In the genomic region with DNA sequence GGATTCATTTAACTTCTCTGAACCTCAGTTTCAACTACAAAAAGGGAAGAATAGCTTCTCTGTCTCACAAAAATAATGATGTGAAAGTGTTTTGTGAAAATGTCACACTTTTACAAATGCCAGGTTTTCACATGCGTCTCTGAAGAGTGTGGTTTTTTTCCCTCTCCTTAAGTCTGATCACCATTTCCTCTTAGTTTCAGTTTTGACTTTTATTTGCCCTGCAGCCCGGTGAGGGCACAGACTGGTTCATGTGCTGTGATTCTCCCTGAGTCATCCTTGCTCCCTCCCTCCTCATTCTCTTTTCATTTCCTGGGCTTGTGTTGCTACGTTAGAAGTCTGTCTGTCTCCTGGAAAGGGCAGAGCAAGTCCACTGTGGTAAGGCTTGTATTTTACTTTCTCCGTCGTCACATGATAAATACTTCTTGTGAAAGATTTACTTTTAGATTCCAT, we compare ENCODE assay signal across 8 cellular contexts.
A peak's percentile ranks its signal among the peaks of the same experiment; 100 is the strongest.
DNase-seq lines count a peak whose midpoint lies in the region; ATAC-seq and TF ChIP-seq lines count a peak whose summit lies in the region.

No MANE protein-coding gene starts in this region.

- H3K4me1 ChIP-seq in neural progenitor cell (no peaks in the 10 kb centered on the region), transverse colon (peaks cover 0 to 27% (median 15%) of the 10 kb centered on the region in 4 donors)

- H3K27ac ChIP-seq in neural progenitor cell (no peak overlapping the region), transverse colon (peak overlapping the region; percentile 77 to 83 (median 82))

- H3K27ac Mint-ChIP-seq in neural progenitor cell, result peak overlapping the region; percentile 12

- peak overlapping the region; percentile 0 for H3K9ac ChIP-seq in neural progenitor cell

- WGBS in transverse colon (ENCODE audit: low coverage in 1 of 2), 2 donors, result 8% methylated on average over 5 of the region's 5 CpGs

- intact Hi-C loops in transverse colon (cut with DNase I; ENCODE audit: low total_unique reads), result no loop called here

- no peak overlapping the region for H3K4me2 ChIP-seq in neural progenitor cell

- no peak for TF ChIP-seq CTCF in fibroblast of villous mesenchyme (IDR thresholded peaks at IDR 0.05; ENCODE audit: insufficient read depth, low read depth, low read length)
- no peak for TF ChIP-seq CTCF in neural progenitor cell (IDR thresholded peaks at IDR 0.05)
- TF ChIP-seq CTCF in transverse colon (IDR thresholded peaks at IDR 0.05), result no peak

- H3K9me3 ChIP-seq in neural progenitor cell (ENCODE audit: low read depth) (no peaks in the 10 kb centered on the region), transverse colon (no peaks in the 10 kb centered on the region)

- H3K4me3 ChIP-seq in GM08714 (ENCODE audit: low read length) (peak overlapping the region; percentile 65), fibroblast of villous mesenchyme (ENCODE audit: low read depth, low read length) (peak overlapping the region; percentile 48), neural progenitor cell (no peak overlapping the region), transverse colon (peak overlapping the region in 3 of 4 donors; percentile 3 to 39 (median 9))

- no peaks in the 10 kb centered on the region for H3F3A ChIP-seq in neural progenitor cell (ENCODE audit: low read depth)

- H3K9me3 Mint-ChIP-seq in activated T-cell treated with anti-CD3 and anti-CD28 coated beads, Interleukin-2, amount 50 U/mL, for 4 hours, result no peaks in the 10 kb centered on the region
- no peaks in the 10 kb centered on the region for H3K9me3 Mint-ChIP-seq in neural progenitor cell

- TF ChIP-seq POLR2A in transverse colon (IDR thresholded peaks at IDR 0.05), result peak; percentile 37

- H3K36me3 Mint-ChIP-seq in activated T-cell treated with anti-CD3 and anti-CD28 coated beads, Interleukin-2, amount 50 U/mL, for 4 hours (ENCODE audit: insufficient read depth), result peaks cover 2% of the 10 kb centered on the region
- peaks cover 14% of the 10 kb centered on the region for H3K36me3 Mint-ChIP-seq in neural progenitor cell

- in situ Hi-C loops in transverse colon (cut with MboI; ENCODE audit: low pct_ligation_motif_present in 1 of 4, low pct_unique_long_range_greater_than_20kb in 1 of 4, low sequenced_read_pairs in 3 of 4), result no loop called here

- TF ChIP-seq EP300 in transverse colon (IDR thresholded peaks at IDR 0.05; ENCODE audit: low read depth), result no peak

- peaks cover 15% of the 10 kb centered on the region for H3K4me1 Mint-ChIP-seq in activated T-cell treated with anti-CD3 and anti-CD28 coated beads, Interleukin-2, amount 50 U/mL, for 4 hours (ENCODE audit: low read depth)
- H3K4me1 Mint-ChIP-seq in neural progenitor cell, result peaks cover 6% of the 10 kb centered on the region

- peak; percentile 76 for DNase-seq in NCI-H2029 treated with DMSO at 0.1 percent for 48 hours (lab: John Stamatoyannopoulos, UW)
- DNase-seq in activated T-cell treated with anti-CD3 and anti-CD28 coated beads, Interleukin-2, amount 50 U/mL, for 4 hours, result peak; percentile 23
- DNase-seq in fibroblast of villous mesenchyme (ENCODE audit: low read depth), result peak; percentile 97
- no peak for DNase-seq in neural progenitor cell (ENCODE audit: low spot score)
- peak; percentile 54 for DNase-seq in transverse colon
- no peak for DNase-seq in NCI-H1417 treated with DMSO at 0.1 percent for 48 hours (lab: John Stamatoyannopoulos, UW)

- H3K27me3 ChIP-seq in neural progenitor cell (no peaks in the 10 kb centered on the region), transverse colon (no peaks in the 10 kb centered on the region)

- H3K79me2 ChIP-seq in neural progenitor cell (ENCODE audit: low read depth), result no peaks in the 10 kb centered on the region

- peak; percentile 70 for ATAC-seq in HG02610 (IDR thresholded peaks at IDR 0.05; ENCODE audit: unreplicated experiment)
- ATAC-seq in activated T-cell treated with anti-CD3 and anti-CD28 coated beads, Interleukin-2, amount 50 U/mL, for 4 hours, result peak; percentile 97 to 98

- H3K4me3 Mint-ChIP-seq in activated T-cell treated with anti-CD3 and anti-CD28 coated beads, Interleukin-2, amount 50 U/mL, for 4 hours, result peak overlapping the region; percentile 51
- no peak overlapping the region for H3K4me3 Mint-ChIP-seq in neural progenitor cell

- H2AFZ ChIP-seq in neural progenitor cell (replicated peaks), result no peak overlapping the region

- H3K27me3 Mint-ChIP-seq in activated T-cell treated with anti-CD3 and anti-CD28 coated beads, Interleukin-2, amount 50 U/mL, for 4 hours (ENCODE audit: low read depth), result no peaks in the 10 kb centered on the region
- H3K27me3 Mint-ChIP-seq in neural progenitor cell (ENCODE audit: insufficient read depth, low read depth), result peaks cover 2% of the 10 kb centered on the region

- no peaks in the 10 kb centered on the region for H3K36me3 ChIP-seq in neural progenitor cell
- no peaks in the 10 kb centered on the region for H3K36me3 ChIP-seq in transverse colon

- H4K20me1 ChIP-seq in neural progenitor cell (ENCODE audit: low read depth), result no peaks in the 10 kb centered on the region

Comparison
In these comparisons a context has a peak if more than half of its experiments do, and no peak if none do; other contexts are left out.
1. DNase-seq: peak in NCI-H2029 treated with DMSO at 0.1 percent for 48 hours (single experiment), activated T-cell treated with anti-CD3 and anti-CD28 coated beads, Interleukin-2, amount 50 U/mL, for 4 hours (single experiment), fibroblast of villous mesenchyme (single experiment) and transverse colon (single experiment); none in neural progenitor cell (single experiment) and NCI-H1417 treated with DMSO at 0.1 percent for 48 hours (single experiment).